ENCODE assay signal across 22 cellular contexts in the genomic region with DNA sequence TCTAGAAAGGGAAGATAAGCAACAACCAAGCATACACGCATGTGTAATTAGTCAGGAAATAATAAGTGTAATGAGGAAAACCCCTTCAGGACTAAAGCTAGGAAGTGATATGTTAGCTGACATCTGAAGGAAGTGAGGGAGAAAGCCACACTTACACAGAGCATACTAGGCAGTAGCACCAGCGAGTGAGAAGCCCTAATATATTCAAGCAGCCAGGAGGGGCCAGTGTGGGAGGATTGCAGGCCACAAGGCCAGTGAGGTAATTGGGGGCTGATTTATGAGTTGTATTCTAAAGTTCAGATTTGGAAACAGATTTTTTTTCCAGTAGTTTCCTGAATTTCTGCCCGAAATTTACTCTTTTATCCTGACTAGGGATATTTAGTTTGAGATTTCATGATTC.
DNase-seq lines count a peak whose midpoint lies in the region; ATAC-seq and TF ChIP-seq lines count a peak whose summit lies in the region.
"Had no signal": no experiment of that assay in that cellular context is flagged by ENCODE, and none has a peak within 500 bp of the region (broad histone marks: within the 10 kb centered on the region; RNA-seq: fewer than 3 reads in every experiment).

No MANE protein-coding gene starts in this region.

- H3K9me3 ChIP-seq in fibroblast of lung (ENCODE audit: control insufficient read depth, insufficient read depth, low read depth, low read length), result no peaks in the 10 kb centered on the region
- H3K9me3 ChIP-seq: mucosa of descending colon had no signal

- DNase-seq in EH (ENCODE audit: low read depth), result peak; percentile 8
- DNase-seq in fibroblast of lung (ENCODE audit: low read depth in 2 of 2), result peak; percentile 39 to 49
- DNase-seq in neural crest cell (ENCODE audit: low read depth, low spot score), result no peak
- DNase-seq in cortex of kidney (lab: John Stamatoyannopoulos, UW), result no peak
- no peak for DNase-seq in activated T-cell treated with anti-CD3 and anti-CD28 coated beads, Interleukin-2, amount 50 U/mL, for 24 hours
- DNase-seq: activated CD4-positive, alpha-beta T cell treated with anti-CD3 and anti-CD28 coated beads for 4 hours; islet precursor cell; mucosa of descending colon; NCI-H1105 treated with DMSO at 0.1 percent for 48 hours; NCI-H2171; NCI-H82; posterior cingulate gyrus; RPMI8226 had no signal

- H3K27ac ChIP-seq in fibroblast of lung (ENCODE audit: insufficient read depth, low read length), result no peak overlapping the region
- H3K27ac ChIP-seq: HL-60, KMS-11 had no signal

- no peak overlapping the region for H3K9ac ChIP-seq in fibroblast of lung (ENCODE audit: insufficient read depth, low read length)
- H3K9ac ChIP-seq: KMS-11 had no signal

- no peaks in the 10 kb centered on the region for H3K27me3 ChIP-seq in fibroblast of lung (ENCODE audit: control insufficient read depth, insufficient read depth, low read length)

- H3K4me2 ChIP-seq in fibroblast of lung (ENCODE audit: extremely low read depth, insufficient read depth, low read length), result peak overlapping the region; percentile 15
- H3K4me2 ChIP-seq: KMS-11 had no signal

- H3K4me3 Mint-ChIP-seq in neural crest cell, result no peak overlapping the region
- H3K4me3 Mint-ChIP-seq in activated T-cell treated with anti-CD3 and anti-CD28 coated beads, Interleukin-2, amount 50 U/mL, for 24 hours, result no peak overlapping the region
- H3K4me3 Mint-ChIP-seq: B cell; central memory CD8-positive, alpha-beta T cell; T-helper 1 cell treated with Interleukin-12 subunit alpha and Interleukin-12 subunit beta and Interleukin-4 antibody, amounts not matched to agents 30 μg/mL and 1 μg/mL, for 36 hours had no signal

- H3K27ac Mint-ChIP-seq in neural crest cell (ENCODE audit: unreplicated experiment), result peak overlapping the region; percentile 74
- no peak overlapping the region for H3K27ac Mint-ChIP-seq in activated T-cell treated with anti-CD3 and anti-CD28 coated beads, Interleukin-2, amount 50 U/mL, for 24 hours
- H3K27ac Mint-ChIP-seq: activated naive CD4-positive, alpha-beta T cell treated with anti-CD3 and anti-CD28 coated beads, Interleukin-2, amount 50 U/mL, for 72 hours; B cell; T-helper 1 cell treated with Interleukin-12 subunit alpha and Interleukin-12 subunit beta and Interleukin-4 antibody, amounts not matched to agents 30 μg/mL and 1 μg/mL, for 36 hours had no signal

- no peaks in the 10 kb centered on the region for H4K20me1 ChIP-seq in fibroblast of lung (ENCODE audit: control insufficient read depth, extremely low read depth, insufficient read depth, low read length)

- no peaks in the 10 kb centered on the region for H3K36me3 ChIP-seq in fibroblast of lung (ENCODE audit: control insufficient read depth, insufficient read depth, low read length)

- H3K36me3 Mint-ChIP-seq in neural crest cell (ENCODE audit: low read depth), result no peaks in the 10 kb centered on the region
- no peaks in the 10 kb centered on the region for H3K36me3 Mint-ChIP-seq in activated T-cell treated with anti-CD3 and anti-CD28 coated beads, Interleukin-2, amount 50 U/mL, for 24 hours (ENCODE audit: low read depth)
- H3K36me3 Mint-ChIP-seq: activated naive CD4-positive, alpha-beta T cell treated with anti-CD3 and anti-CD28 coated beads, Interleukin-2, amount 50 U/mL, for 72 hours had no signal

- no peaks in the 10 kb centered on the region for H3K27me3 Mint-ChIP-seq in neural crest cell (ENCODE audit: low read depth)
- H3K27me3 Mint-ChIP-seq in activated T-cell treated with anti-CD3 and anti-CD28 coated beads, Interleukin-2, amount 50 U/mL, for 24 hours, result peaks cover 9% of the 10 kb centered on the region
- H3K27me3 Mint-ChIP-seq: B cell; central memory CD8-positive, alpha-beta T cell had no signal

- no peaks in the 10 kb centered on the region for H3K79me2 ChIP-seq in fibroblast of lung (ENCODE audit: control insufficient read depth, insufficient read depth, low read length)

- H3K4me1 Mint-ChIP-seq in neural crest cell, result no peaks in the 10 kb centered on the region
- H3K4me1 Mint-ChIP-seq in activated T-cell treated with anti-CD3 and anti-CD28 coated beads, Interleukin-2, amount 50 U/mL, for 24 hours (ENCODE audit: low read depth), result peaks cover 12% of the 10 kb centered on the region
- H3K4me1 Mint-ChIP-seq: B cell; central memory CD8-positive, alpha-beta T cell had no signal

- peak in 1 of 2 donors; percentile 1 for TF ChIP-seq CTCF in fibroblast of lung (conservative IDR thresholded peaks at IDR 0.05 in 1 of 2, IDR thresholded peaks at IDR 0.05 in 1 of 2; ENCODE audit: low read depth in 1 of 2, low read length in 2 of 2)
- no peak for TF ChIP-seq CTCF in neural crest cell (conservative IDR thresholded peaks at IDR 0.05)

- H3K4me1 ChIP-seq in fibroblast of lung (ENCODE audit: control insufficient read depth, extremely low read depth, insufficient read depth, low read length), result no peaks in the 10 kb centered on the region

- no peaks in the 10 kb centered on the region for H3K9me3 Mint-ChIP-seq in neural crest cell
- no peaks in the 10 kb centered on the region for H3K9me3 Mint-ChIP-seq in activated T-cell treated with anti-CD3 and anti-CD28 coated beads, Interleukin-2, amount 50 U/mL, for 24 hours
- H3K9me3 Mint-ChIP-seq: activated naive CD4-positive, alpha-beta T cell treated with anti-CD3 and anti-CD28 coated beads, Interleukin-2, amount 50 U/mL, for 72 hours; central memory CD8-positive, alpha-beta T cell; T-helper 1 cell treated with Interleukin-12 subunit alpha and Interleukin-12 subunit beta and Interleukin-4 antibody, amounts not matched to agents 30 μg/mL and 1 μg/mL, for 36 hours had no signal

- H2AFZ ChIP-seq in fibroblast of lung (ENCODE audit: low read length), result no peak overlapping the region

- peak; percentile 42 for ATAC-seq in HG02763 (IDR thresholded peaks at IDR 0.05; ENCODE audit: unreplicated experiment)
- ATAC-seq in GM18870 (IDR thresholded peaks at IDR 0.05; ENCODE audit: unreplicated experiment), result no peak
- ATAC-seq in HG03442 (IDR thresholded peaks at IDR 0.05; ENCODE audit: unreplicated experiment), result no peak
- ATAC-seq: mucosa of descending colon had no signal

- no peak overlapping the region for H3K4me3 ChIP-seq in fibroblast of lung (replicated peaks in 1 of 4; ENCODE audit: control extremely low read depth in 1 of 4, insufficient read depth in 1 of 4, low read depth in 3 of 4, low read length in 4 of 4)
- H3K4me3 ChIP-seq: mucosa of descending colon had no signal

Comparison
In these comparisons a context has a peak if more than half of its experiments do, and no peak if none do; other contexts are left out.
1. DNase-seq: peak in EH (single experiment) and fibroblast of lung (2 of 2); none in neural crest cell (single experiment), cortex of kidney (single experiment) and activated T-cell treated with anti-CD3 and anti-CD28 coated beads, Interleukin-2, amount 50 U/mL, for 24 hours (single experiment).